Comparison of ENCODE assay signal across 17 cellular contexts in genomic region chr6:154341326-154341725, GRCh38. TPM values are rescaled to one million over a fixed set of nuclear protein-coding genes. Genes with fewer than 3 reads are reported as not detected.
"Had no signal": no experiment of that assay in that cellular context is flagged by ENCODE, and none has a peak within 500 bp of the region (broad histone marks: within the 10 kb centered on the region; RNA-seq: fewer than 3 reads in every experiment).

No MANE protein-coding gene starts in this region.

- ATAC-seq: activated CD8-positive, alpha-beta T cell treated with anti-CD3 and anti-CD28 coated beads, Interleukin-2, amount 10 ng/mL, durations not matched to agents 7 days and 5 days; activated naive CD8-positive, alpha-beta T cell treated with anti-CD3 and anti-CD28 coated beads, Interleukin-2, amount 50 U/mL, for 24 hours; lower lobe of right lung; natural killer cell treated with Interleukin-12 subunit alpha and Interleukin-12 subunit beta and Interleukin-15 and Interleukin-18, amount 100 ng/mL, for 72 hours; T-cell had no signal

- H3K4me1 ChIP-seq: ascending aorta, lower lobe of right lung had no signal

- H3K4me3 Mint-ChIP-seq: activated CD8-positive, alpha-beta T cell treated with anti-CD3 and anti-CD28 coated beads, Interleukin-2, amount 10 ng/mL, durations not matched to agents 7 days and 5 days; activated naive CD8-positive, alpha-beta T cell treated with anti-CD3 and anti-CD28 coated beads, Interleukin-2, amount 50 U/mL, for 24 hours; activated T-helper 1 cell treated with anti-CD3 and anti-CD28 coated beads, Interleukin-12 subunit alpha, Interleukin-12 subunit beta, Interleukin-2, Interleukin-4 antibody, amounts not matched to agents 30 ng/mL and 10 ng/mL and 1 ng/mL, durations not matched to agents 14 hours and 24 hours and 36 hours; natural killer cell treated with Interleukin-12 subunit alpha and Interleukin-12 subunit beta and Interleukin-15 and Interleukin-18, amount 100 ng/mL, for 72 hours; stimulated activated naive CD8-positive, alpha-beta T cell treated with anti-CD3 and anti-CD28 coated beads, Interleukin-15, Interleukin-2, amounts not matched to agents 100 ng/mL and 50 ng/mL, for 24 hours; T-cell had no signal

- H3K36me3 ChIP-seq: ascending aorta, lower lobe of right lung, ovary had no signal

- DNase-seq: activated CD4-positive, alpha-beta T cell treated with anti-CD3 and anti-CD28 coated beads for 4 hours; activated CD8-positive, alpha-beta T cell treated with anti-CD3 and anti-CD28 coated beads, Interleukin-2, amount 10 ng/mL, durations not matched to agents 7 days and 5 days; activated naive CD4-positive, alpha-beta T cell; activated naive CD8-positive, alpha-beta T cell treated with anti-CD3 and anti-CD28 coated beads, Interleukin-2, amount 50 U/mL, for 24 hours; caudate nucleus; effector CD8-positive, alpha-beta T cell; lower lobe of right lung; ovary; retina; stimulated activated CD4-positive, alpha-beta T cell treated with anti-CD3 and anti-CD28 coated beads, Interleukin-15, amount 100 ng/mL, for 24 hours; stimulated activated CD4-positive, alpha-beta T cell treated with anti-CD3 and anti-CD28 coated beads, Interleukin-4, amount 100 ng/mL, for 24 hours; T-cell had no signal

- H3K27ac Mint-ChIP-seq: activated CD8-positive, alpha-beta T cell treated with anti-CD3 and anti-CD28 coated beads, Interleukin-2, amount 10 ng/mL, durations not matched to agents 7 days and 5 days; activated naive CD8-positive, alpha-beta T cell treated with anti-CD3 and anti-CD28 coated beads, Interleukin-2, amount 50 U/mL, for 24 hours; activated T-helper 1 cell treated with anti-CD3 and anti-CD28 coated beads, Interleukin-12 subunit alpha, Interleukin-12 subunit beta, Interleukin-2, Interleukin-4 antibody, amounts not matched to agents 30 ng/mL and 10 ng/mL and 1 ng/mL, durations not matched to agents 14 hours and 24 hours and 36 hours; natural killer cell treated with Interleukin-12 subunit alpha and Interleukin-12 subunit beta and Interleukin-15 and Interleukin-18, amount 100 ng/mL, for 72 hours; stimulated activated naive CD8-positive, alpha-beta T cell treated with anti-CD3 and anti-CD28 coated beads, Interleukin-15, Interleukin-2, amounts not matched to agents 100 ng/mL and 50 ng/mL, for 24 hours; T-cell had no signal

- H3K9me3 Mint-ChIP-seq: activated naive CD8-positive, alpha-beta T cell treated with anti-CD3 and anti-CD28 coated beads, Interleukin-2, amount 50 U/mL, for 24 hours had no signal

- H3K4me3 ChIP-seq: ascending aorta, coronary artery, lower lobe of right lung, ovary had no signal

- H3K9me3 ChIP-seq: ascending aorta, lower lobe of right lung, ovary had no signal

- H3K4me1 Mint-ChIP-seq: activated naive CD8-positive, alpha-beta T cell treated with anti-CD3 and anti-CD28 coated beads, Interleukin-2, amount 50 U/mL, for 24 hours had no signal

- H3K27ac ChIP-seq: ascending aorta, coronary artery, lower lobe of right lung, ovary had no signal

- H3K27me3 ChIP-seq: ascending aorta, ovary had no signal

- H3K36me3 Mint-ChIP-seq: natural killer cell treated with Interleukin-12 subunit alpha and Interleukin-12 subunit beta and Interleukin-15 and Interleukin-18, amount 100 ng/mL, for 72 hours; T-cell had no signal

RNA-seq across cellular contexts. Expression of gene IPCEF1, which starts 15.3 kb away (rescaled TPM):
- total RNA-seq: ascending aorta had no signal
